22 cellular contexts compared by ENCODE assay signal in the genomic region with DNA sequence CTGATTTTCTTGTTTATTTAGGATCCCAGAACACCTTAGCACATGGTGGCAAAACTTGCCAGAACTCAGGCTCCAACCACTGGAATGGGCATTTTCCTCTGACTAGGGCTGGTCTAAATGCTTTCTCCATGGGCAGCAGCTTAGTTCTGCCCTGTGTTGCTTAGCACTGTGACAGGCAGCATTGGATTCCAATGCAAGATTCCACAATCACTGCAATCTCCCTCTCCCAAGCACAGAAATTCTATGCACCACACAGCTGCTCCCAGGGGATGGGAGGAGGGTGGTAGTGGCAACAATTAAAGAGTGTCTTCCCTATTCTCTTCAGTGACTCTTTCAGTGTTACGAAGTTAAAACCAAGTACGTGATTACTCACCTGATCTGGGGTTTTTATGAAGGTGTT.
"Had no signal": no experiment of that assay in that cellular context is flagged by ENCODE, and none has a peak within 500 bp of the region (broad histone marks: within the 10 kb centered on the region; RNA-seq: fewer than 3 reads in every experiment).

No MANE protein-coding gene starts in this region.

- H3K9me3 ChIP-seq: esophagus squamous epithelium, gastroesophageal sphincter, mucosa of descending colon, psoas muscle, right lobe of liver, tibial artery, uterus had no signal

- H3K27me3 ChIP-seq: esophagus squamous epithelium, gastroesophageal sphincter, hepatocyte, right lobe of liver, spleen, tibial artery, upper lobe of left lung, uterus had no signal

- ATAC-seq: effector memory CD8-positive, alpha-beta T cell; gastroesophageal sphincter; left lobe of liver; mucosa of descending colon; psoas muscle; right lobe of liver; stimulated activated memory B cell treated with anti-CD40 and anti-IgM and Interleukin-4, amounts not matched to agents 10 μg/mL and 1 μg/mL and 100 μg/mL, for 72 hours had no signal

- H3K27ac Mint-ChIP-seq: effector memory CD8-positive, alpha-beta T cell; nephron; stimulated activated memory B cell treated with anti-CD40 and anti-IgM and Interleukin-4, amounts not matched to agents 10 μg/mL and 1 μg/mL and 100 μg/mL, for 72 hours; stimulated activated naive CD8-positive, alpha-beta T cell treated with anti-CD3 and anti-CD28 coated beads, Interleukin-15, Interleukin-2, amounts not matched to agents 100 ng/mL and 50 ng/mL, for 24 hours had no signal

- H2AFZ ChIP-seq: hepatocyte had no signal

- H3K36me3 ChIP-seq: esophagus squamous epithelium, gastroesophageal sphincter, right lobe of liver, spleen, tibial artery, upper lobe of left lung, uterus had no signal

- H3K79me2 ChIP-seq: hepatocyte had no signal

- H3K4me3 Mint-ChIP-seq: effector memory CD8-positive, alpha-beta T cell; nephron; stimulated activated memory B cell treated with anti-CD40 and anti-IgM and Interleukin-4, amounts not matched to agents 10 μg/mL and 1 μg/mL and 100 μg/mL, for 72 hours; stimulated activated naive CD8-positive, alpha-beta T cell treated with anti-CD3 and anti-CD28 coated beads, Interleukin-15, Interleukin-2, amounts not matched to agents 100 ng/mL and 50 ng/mL, for 24 hours had no signal

- H3K27me3 Mint-ChIP-seq: effector memory CD8-positive, alpha-beta T cell; stimulated activated memory B cell treated with anti-CD40 and anti-IgM and Interleukin-4, amounts not matched to agents 10 μg/mL and 1 μg/mL and 100 μg/mL, for 72 hours; stimulated activated naive CD8-positive, alpha-beta T cell treated with anti-CD3 and anti-CD28 coated beads, Interleukin-15, Interleukin-2, amounts not matched to agents 100 ng/mL and 50 ng/mL, for 24 hours had no signal

- DNase-seq: effector memory CD8-positive, alpha-beta T cell; esophagus squamous epithelium; foreskin fibroblast; islet precursor cell; mammary epithelial cell; mucosa of descending colon; psoas muscle; retina; right lobe of liver; spleen; stimulated activated CD4-positive, alpha-beta T cell treated with anti-CD3 and anti-CD28 coated beads, Interleukin-15, amount 100 ng/mL, for 24 hours; stimulated activated CD4-positive, alpha-beta T cell treated with anti-CD3 and anti-CD28 coated beads, Interleukin-1b, Interleukin-23, amount 100 ng/mL, for 48 hours; stimulated activated CD4-positive, alpha-beta T cell treated with anti-CD3 and anti-CD28 coated beads, Interleukin-4, amount 100 ng/mL, for 24 hours; tibial artery; upper lobe of left lung; uterus had no signal

- H3K4me1 Mint-ChIP-seq: nephron; stimulated activated memory B cell treated with anti-CD40 and anti-IgM and Interleukin-4, amounts not matched to agents 10 μg/mL and 1 μg/mL and 100 μg/mL, for 72 hours had no signal

- H3K36me3 Mint-ChIP-seq: stimulated activated memory B cell treated with anti-CD40 and anti-IgM and Interleukin-4, amounts not matched to agents 10 μg/mL and 1 μg/mL and 100 μg/mL, for 72 hours had no signal

- H3K4me2 ChIP-seq: hepatocyte had no signal

- H3K4me1 ChIP-seq: esophagus squamous epithelium, gastroesophageal sphincter, psoas muscle, right lobe of liver, spleen, tibial artery, upper lobe of left lung, uterus had no signal

- H3K27ac ChIP-seq: esophagus squamous epithelium, gastroesophageal sphincter, hepatocyte, psoas muscle, right lobe of liver, spleen, tibial artery, upper lobe of left lung, uterus had no signal

- H3K4me3 ChIP-seq: esophagus squamous epithelium, gastroesophageal sphincter, hepatocyte, mucosa of descending colon, psoas muscle, right lobe of liver, spleen, tibial artery, upper lobe of left lung, uterus had no signal
